Comparison of ENCODE assay signal across 17 cellular contexts in the genomic region with DNA sequence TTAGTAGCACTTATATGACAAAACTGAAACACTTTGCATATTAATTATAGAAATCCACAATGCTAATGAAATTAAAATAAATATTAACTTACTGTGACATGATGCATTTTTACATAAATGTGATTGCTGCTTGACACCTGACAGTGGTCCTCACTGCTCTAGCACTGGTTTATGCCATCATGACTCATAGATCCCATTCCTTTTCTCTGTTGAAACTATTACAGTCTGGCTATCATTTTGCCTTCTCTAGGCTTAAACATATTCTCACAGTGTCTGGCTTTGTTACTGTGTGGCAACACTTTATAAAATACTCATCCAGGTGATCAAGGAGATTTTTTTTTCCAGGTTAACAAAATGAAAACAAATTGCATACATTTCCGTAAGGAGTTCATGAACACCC.
"Had no signal": no experiment of that assay in that cellular context is flagged by ENCODE, and none has a peak within 500 bp of the region (broad histone marks: within the 10 kb centered on the region; RNA-seq: fewer than 3 reads in every experiment).

No MANE protein-coding gene starts in this region.

- H3K36me3 ChIP-seq: colonic mucosa, gastrocnemius medialis, heart left ventricle, neutrophil, tibial nerve had no signal

- H3K27ac ChIP-seq: colonic mucosa, gastrocnemius medialis, heart left ventricle, neutrophil, tibial nerve had no signal

- H3K27ac Mint-ChIP-seq: activated naive CD4-positive, alpha-beta T cell treated with anti-CD3 and anti-CD28 coated beads, Interleukin-2, amount 10 ng/mL, durations not matched to agents 7 days and 5 days; activated T-helper 17 cell treated with anti-CD3 and anti-CD28 coated beads, Interleukin-2, amount 50 U/mL, for 72 hours; stimulated activated naive B cell treated with anti-CD40 and anti-IgM and Interleukin-4, amounts not matched to agents 10 μg/mL and 1 μg/mL and 100 μg/mL, for 72 hours had no signal

- H3K4me1 Mint-ChIP-seq: activated naive CD4-positive, alpha-beta T cell treated with anti-CD3 and anti-CD28 coated beads, Interleukin-2, amount 10 ng/mL, durations not matched to agents 7 days and 5 days; naive B cell had no signal

- H3K4me1 ChIP-seq: colonic mucosa, tibial nerve had no signal

- H3K9me3 ChIP-seq: colonic mucosa, gastrocnemius medialis, neutrophil, tibial nerve had no signal

- H3K27me3 Mint-ChIP-seq: activated naive CD4-positive, alpha-beta T cell treated with anti-CD3 and anti-CD28 coated beads, Interleukin-2, amount 10 ng/mL, durations not matched to agents 7 days and 5 days; activated T-helper 17 cell treated with anti-CD3 and anti-CD28 coated beads, Interleukin-2, amount 50 U/mL, for 72 hours; naive B cell; stimulated activated naive B cell treated with anti-CD40 and anti-IgM and Interleukin-4, amounts not matched to agents 10 μg/mL and 1 μg/mL and 100 μg/mL, for 72 hours had no signal

- ATAC-seq: activated T-helper 17 cell treated with anti-CD3 and anti-CD28 coated beads, Interleukin-2, amount 50 U/mL, for 72 hours; esophagus mucosa; gastrocnemius medialis; heart left ventricle; left lobe of liver; stimulated activated naive B cell treated with anti-CD40 and anti-IgM and Interleukin-4, amounts not matched to agents 10 μg/mL and 1 μg/mL and 100 μg/mL, for 72 hours had no signal

- H3K9me3 Mint-ChIP-seq: activated naive CD4-positive, alpha-beta T cell treated with anti-CD3 and anti-CD28 coated beads, Interleukin-2, amount 10 ng/mL, durations not matched to agents 7 days and 5 days; activated T-helper 17 cell treated with anti-CD3 and anti-CD28 coated beads, Interleukin-2, amount 50 U/mL, for 72 hours had no signal

- H3K4me3 ChIP-seq: colonic mucosa, gastrocnemius medialis, heart left ventricle, tibial nerve had no signal

- H3K27me3 ChIP-seq: colonic mucosa, gastrocnemius medialis, heart left ventricle, neutrophil, tibial nerve had no signal

- H3K4me3 Mint-ChIP-seq: activated naive CD4-positive, alpha-beta T cell treated with anti-CD3 and anti-CD28 coated beads, Interleukin-2, amount 10 ng/mL, durations not matched to agents 7 days and 5 days; activated T-helper 17 cell treated with anti-CD3 and anti-CD28 coated beads, Interleukin-2, amount 50 U/mL, for 72 hours; naive B cell; stimulated activated naive B cell treated with anti-CD40 and anti-IgM and Interleukin-4, amounts not matched to agents 10 μg/mL and 1 μg/mL and 100 μg/mL, for 72 hours had no signal

- H3K36me3 Mint-ChIP-seq: activated naive CD4-positive, alpha-beta T cell treated with anti-CD3 and anti-CD28 coated beads, Interleukin-2, amount 10 ng/mL, durations not matched to agents 7 days and 5 days had no signal

- DNase-seq: activated CD4-positive, CD25-positive, alpha-beta regulatory T cell treated with anti-CD3 and anti-CD28 coated beads, Interleukin-2, amount 50 U/mL, for 72 hours; activated naive CD4-positive, alpha-beta T cell treated with anti-CD3 and anti-CD28 coated beads, Interleukin-2, amount 10 ng/mL, durations not matched to agents 7 days and 5 days; activated T-cell treated with anti-CD3 and anti-CD28 coated beads for 4 hours; caudate nucleus; colonic mucosa; gastrocnemius medialis; heart left ventricle; islet precursor cell; naive B cell; stimulated activated CD4-positive, alpha-beta T cell treated with anti-CD3 and anti-CD28 coated beads, Interleukin-2, amount 100 ng/mL, for 48 hours; stimulated activated naive B cell treated with anti-CD40 and anti-IgM and Interleukin-4, amounts not matched to agents 10 μg/mL and 1 μg/mL and 100 μg/mL, for 72 hours; T-helper 9 cell had no signal
